Comparison of ENCODE assay signal across 10 cellular contexts in the genomic region with DNA sequence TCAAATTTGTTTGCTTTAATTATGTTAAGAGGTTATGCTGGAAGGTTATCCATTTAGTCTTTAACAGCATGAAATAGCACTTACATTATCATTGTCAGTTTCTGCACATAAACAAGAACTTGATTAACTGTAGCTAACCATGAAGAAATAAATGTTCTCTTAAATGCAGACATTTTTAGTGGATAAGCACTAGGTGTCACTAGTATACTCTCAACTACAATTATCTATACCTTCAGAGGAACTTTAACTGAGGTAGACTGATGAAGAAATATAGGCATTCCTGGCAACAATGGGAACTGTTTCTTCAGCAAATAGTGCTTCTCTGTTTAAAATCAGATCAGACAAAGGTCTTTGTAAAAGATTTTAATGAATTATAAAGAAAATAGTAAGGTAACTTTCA.
DNase-seq lines count a peak whose midpoint lies in the region; ATAC-seq and TF ChIP-seq lines count a peak whose summit lies in the region.
"Had no signal": no experiment of that assay in that cellular context is flagged by ENCODE, and none has a peak within 500 bp of the region (broad histone marks: within the 10 kb centered on the region; RNA-seq: fewer than 3 reads in every experiment).

No MANE protein-coding gene starts in this region.

- H3K79me2 ChIP-seq in neural progenitor cell (ENCODE audit: low read depth) = no peaks in the 10 kb centered on the region

- H3K4me2 ChIP-seq in neural progenitor cell = no peak overlapping the region

- no peak overlapping the region for H3K4me3 ChIP-seq in neural progenitor cell
- no peak overlapping the region for H3K4me3 ChIP-seq in tibial nerve

- H3K4me1 Mint-ChIP-seq in brain (peaks cover 9% of the 10 kb centered on the region), neural progenitor cell (peaks cover 12% of the 10 kb centered on the region)

- H3K4me1 ChIP-seq in neural progenitor cell (no peaks in the 10 kb centered on the region), tibial nerve (no peaks in the 10 kb centered on the region)

- no peak overlapping the region for H2AFZ ChIP-seq in neural progenitor cell (replicated peaks)

- H3K36me3 Mint-ChIP-seq in brain = no peaks in the 10 kb centered on the region
- H3K36me3 Mint-ChIP-seq in neural progenitor cell = peaks cover 5% of the 10 kb centered on the region

- no peaks in the 10 kb centered on the region for H3K9me3 Mint-ChIP-seq in brain
- H3K9me3 Mint-ChIP-seq in neural progenitor cell = peaks cover 3% of the 10 kb centered on the region

- no peaks in the 10 kb centered on the region for H3K9me3 ChIP-seq in neural progenitor cell (ENCODE audit: low read depth)
- H3K9me3 ChIP-seq in tibial nerve = no peaks in the 10 kb centered on the region

- no peaks in the 10 kb centered on the region for H4K20me1 ChIP-seq in neural progenitor cell (ENCODE audit: low read depth)

- no peak overlapping the region for H3K9ac ChIP-seq in neural progenitor cell

- no peak overlapping the region for H3K4me3 Mint-ChIP-seq in brain
- H3K4me3 Mint-ChIP-seq in neural progenitor cell = no peak overlapping the region

- no peak for TF ChIP-seq POLR2A in tibial nerve (IDR thresholded peaks at IDR 0.05)

- H3K27ac Mint-ChIP-seq in brain (peak overlapping the region in 1 of 5 experiments; percentile 16), neural progenitor cell (no peak overlapping the region)

- ATAC-seq in GM18909 (IDR thresholded peaks at IDR 0.05; ENCODE audit: poor library complexity, unreplicated experiment) (peak; percentile 53), GM18870 (IDR thresholded peaks at IDR 0.05; ENCODE audit: unreplicated experiment) (no peak)

- H3K27me3 ChIP-seq in neural progenitor cell (no peaks in the 10 kb centered on the region), tibial nerve (no peaks in the 10 kb centered on the region)

- no peaks in the 10 kb centered on the region for H3K36me3 ChIP-seq in neural progenitor cell
- no peaks in the 10 kb centered on the region for H3K36me3 ChIP-seq in tibial nerve

- H3F3A ChIP-seq in neural progenitor cell (ENCODE audit: low read depth) = no peaks in the 10 kb centered on the region

- no peak overlapping the region for H3K27ac ChIP-seq in neural progenitor cell
- no peak overlapping the region for H3K27ac ChIP-seq in tibial nerve

- TF ChIP-seq CTCF in brain (conservative IDR thresholded peaks at IDR 0.05) = peak; percentile 67 to 71
- TF ChIP-seq CTCF in neural progenitor cell (IDR thresholded peaks at IDR 0.05) = peak; percentile 62
- no peak for TF ChIP-seq CTCF in tibial nerve (IDR thresholded peaks at IDR 0.05)

- DNase-seq in NCI-H1105 (lab: John Stamatoyannopoulos, UW) (peak; percentile 3), neural progenitor cell (ENCODE audit: low spot score) (no peak), tibial nerve (ENCODE audit: low spot score in 2 of 2) (no peak), NCI-H128 (lab: John Stamatoyannopoulos, UW; ENCODE audit: unreplicated experiment) (no peak)
- DNase-seq: activated CD4-positive, alpha-beta T cell treated with anti-CD3 and anti-CD28 coated beads for 48 hours; effector CD8-positive, alpha-beta T cell; stimulated activated naive CD4-positive, alpha-beta T cell had no signal

- H3K27me3 Mint-ChIP-seq in brain (peaks cover under 1% of the 10 kb centered on the region), neural progenitor cell (ENCODE audit: insufficient read depth, low read depth) (peaks cover 2% of the 10 kb centered on the region)

- no peak for TF ChIP-seq EP300 in tibial nerve (IDR thresholded peaks at IDR 0.05)

Comparison
In these comparisons a context has a peak if more than half of its experiments do, and no peak if none do; other contexts are left out.
1. CTCF ChIP-seq: peak in brain (2 of 2) and neural progenitor cell (single experiment); none in tibial nerve (0 of 5).